In the genomic region with DNA sequence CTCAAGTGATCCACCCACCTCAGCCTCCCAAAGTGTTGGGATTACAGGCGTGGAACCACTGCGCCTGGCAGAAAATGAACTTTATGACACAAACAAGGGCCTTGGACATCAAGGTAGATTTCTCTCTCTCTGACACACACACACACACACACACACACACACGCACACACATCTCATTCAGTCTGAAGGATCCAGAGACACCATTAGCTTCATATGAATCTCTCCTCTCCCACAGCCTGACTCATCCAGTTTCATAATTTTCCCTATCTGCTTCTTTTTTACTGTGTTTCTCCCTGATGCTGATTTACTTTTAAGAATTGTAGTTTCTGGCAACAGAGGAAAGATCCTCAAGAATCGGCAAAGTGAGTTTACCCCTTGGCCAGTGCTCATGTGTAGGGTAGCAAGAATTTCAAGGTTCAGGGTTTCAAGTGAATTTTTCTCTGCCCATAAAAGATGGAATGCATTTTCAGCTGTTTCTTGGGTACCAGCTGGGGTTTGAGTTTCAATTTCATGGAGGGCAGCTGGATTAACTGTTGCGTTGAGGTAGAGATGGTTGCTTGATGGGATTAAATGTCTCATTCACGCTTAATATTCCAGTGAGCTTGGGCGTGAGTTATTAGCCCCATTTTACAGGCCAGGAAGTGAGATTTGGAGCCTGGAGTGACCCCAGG, we compare ENCODE assay signal across 14 cellular contexts. TPM values are rescaled to one million over a fixed set of nuclear protein-coding genes. Genes with fewer than 3 reads are reported as not detected.
DNase-seq lines count a peak whose midpoint lies in the region; ATAC-seq and TF ChIP-seq lines count a peak whose summit lies in the region.
"Had no signal": no experiment of that assay in that cellular context is flagged by ENCODE, and none has a peak within 500 bp of the region (broad histone marks: within the 10 kb centered on the region; RNA-seq: fewer than 3 reads in every experiment).

No MANE protein-coding gene starts in this region.

- H3K4me3 ChIP-seq in AG09309 (ENCODE audit: control insufficient read depth, low read depth, low read length) (no peak overlapping the region), right atrium auricular region (peak overlapping the region in 1 of 2 donors; percentile 65), testis (no peak overlapping the region)
- H3K4me3 ChIP-seq: stomach had no signal

- peaks cover 0 to 46% of the 10 kb centered on the region in 2 donors for H3K4me1 ChIP-seq in right atrium auricular region
- no peaks in the 10 kb centered on the region for H3K4me1 ChIP-seq in testis

- no peaks in the 10 kb centered on the region for H3K9me3 Mint-ChIP-seq in activated naive CD8-positive, alpha-beta T cell treated with anti-CD3 and anti-CD28 coated beads for 36 hours

- H3K9me3 ChIP-seq in right atrium auricular region = no peaks in the 10 kb centered on the region
- no peaks in the 10 kb centered on the region for H3K9me3 ChIP-seq in testis
- H3K9me3 ChIP-seq: stomach had no signal

- no peak for TF ChIP-seq POLR2A in testis (IDR thresholded peaks at IDR 0.05)

- no peak for ATAC-seq in HG02840 (IDR thresholded peaks at IDR 0.05; ENCODE audit: low FRiP score, unreplicated experiment)
- no peak for ATAC-seq in GM18873 (IDR thresholded peaks at IDR 0.05; ENCODE audit: low FRiP score, unreplicated experiment)

- peaks cover 3% of the 10 kb centered on the region for H3K36me3 Mint-ChIP-seq in activated naive CD8-positive, alpha-beta T cell treated with anti-CD3 and anti-CD28 coated beads for 36 hours
- H3K36me3 Mint-ChIP-seq: brain had no signal

- H3K36me3 ChIP-seq in right atrium auricular region = no peaks in the 10 kb centered on the region
- H3K36me3 ChIP-seq in testis (ENCODE audit: low read depth, missing control alignments) = no peaks in the 10 kb centered on the region
- H3K36me3 ChIP-seq: stomach had no signal

- TF ChIP-seq CTCF in AG09309 (IDR thresholded peaks at IDR 0.05; ENCODE audit: control insufficient read depth, insufficient read depth, low read depth, low read length, missing control alignments) = no peak
- TF ChIP-seq CTCF in right atrium auricular region (IDR thresholded peaks at IDR 0.05) = no peak
- TF ChIP-seq CTCF in testis (IDR thresholded peaks at IDR 0.05) = no peak

- H3K27ac Mint-ChIP-seq in activated naive CD8-positive, alpha-beta T cell treated with anti-CD3 and anti-CD28 coated beads for 36 hours = peak overlapping the region; percentile 88

- no peaks in the 10 kb centered on the region for H3K27me3 ChIP-seq in right atrium auricular region
- H3K27me3 ChIP-seq in testis = no peaks in the 10 kb centered on the region

- H3K4me1 Mint-ChIP-seq in activated naive CD8-positive, alpha-beta T cell treated with anti-CD3 and anti-CD28 coated beads for 36 hours = peaks cover 32% of the 10 kb centered on the region

- H3K4me3 Mint-ChIP-seq in activated naive CD8-positive, alpha-beta T cell treated with anti-CD3 and anti-CD28 coated beads for 36 hours = no peak overlapping the region

- H3K27me3 Mint-ChIP-seq in activated naive CD8-positive, alpha-beta T cell treated with anti-CD3 and anti-CD28 coated beads for 36 hours = no peaks in the 10 kb centered on the region
- H3K27me3 Mint-ChIP-seq: brain had no signal

- WGBS in testis, 2 donors = 71 to 90% methylated on average over 7 of the region's 7 CpGs

- H3K27ac ChIP-seq in right atrium auricular region = peak overlapping the region; percentile 88 to 94
- H3K27ac ChIP-seq in testis = no peak overlapping the region

- DNase-seq in AG09309 (ENCODE audit: low read depth) (peak; percentile 84), GM03348 (ENCODE audit: low spot score) (peak; percentile 72), right atrium auricular region (ENCODE audit: low spot score) (no peak), testis (no peak), mucosa of gallbladder (ENCODE audit: low spot score) (no peak)
- peak; percentile 20 for DNase-seq in activated naive CD8-positive, alpha-beta T cell treated with anti-CD3 and anti-CD28 coated beads for 36 hours
- DNase-seq: DMS53, kidney, NCI-H345, stomach had no signal

- intact Hi-C loops in testis (cut with DNase I; ENCODE audit: low total_unique reads) = no loop called here

RNA-seq across cellular contexts. Expression of gene MYO18B, which starts 3.5 kb away (rescaled TPM):
- 1 to 10 TPM; 1.6 to 2.1 TPM for total RNA-seq in activated naive CD8-positive, alpha-beta T cell treated with anti-CD3 and anti-CD28 coated beads for 36 hours
- total RNA-seq in right atrium auricular region = 100 to 1,000 TPM; 119 to 247 TPM
- 10 to 100 TPM; 23.6 to 28.6 TPM for total RNA-seq in testis
- 40.3 TPM for polyA plus RNA-seq in testis (ENCODE audit: insufficient read depth, low read depth, low replicate concordance)
- 0.06 TPM for total RNA-seq in mucosa of gallbladder
- total RNA-seq: SK-MEL-5 had no signal

Comparison
In these comparisons a context has a peak if more than half of its experiments do, and no peak if none do; other contexts are left out.
1. DNase-seq: peak in AG09309 (single experiment), GM03348 (single experiment) and activated naive CD8-positive, alpha-beta T cell treated with anti-CD3 and anti-CD28 coated beads for 36 hours (single experiment); none in right atrium auricular region (single experiment), testis (single experiment) and mucosa of gallbladder (single experiment).
2. H3K27ac ChIP-seq: peak in right atrium auricular region (2 of 2); none in testis (0 of 2).
3. RNA of gene MYO18B, which starts 3.5 kb away (total RNA-seq): 119 to 247 TPM in right atrium auricular region and 23.6 to 28.6 TPM in testis; 1.6 to 2.1 TPM in activated naive CD8-positive, alpha-beta T cell treated with anti-CD3 and anti-CD28 coated beads for 36 hours and 0.06 TPM in mucosa of gallbladder (single experiment); every median in the first group is over 4 times any median in the second.